Comparison of ENCODE assay signal across 23 cellular contexts in the genomic region with DNA sequence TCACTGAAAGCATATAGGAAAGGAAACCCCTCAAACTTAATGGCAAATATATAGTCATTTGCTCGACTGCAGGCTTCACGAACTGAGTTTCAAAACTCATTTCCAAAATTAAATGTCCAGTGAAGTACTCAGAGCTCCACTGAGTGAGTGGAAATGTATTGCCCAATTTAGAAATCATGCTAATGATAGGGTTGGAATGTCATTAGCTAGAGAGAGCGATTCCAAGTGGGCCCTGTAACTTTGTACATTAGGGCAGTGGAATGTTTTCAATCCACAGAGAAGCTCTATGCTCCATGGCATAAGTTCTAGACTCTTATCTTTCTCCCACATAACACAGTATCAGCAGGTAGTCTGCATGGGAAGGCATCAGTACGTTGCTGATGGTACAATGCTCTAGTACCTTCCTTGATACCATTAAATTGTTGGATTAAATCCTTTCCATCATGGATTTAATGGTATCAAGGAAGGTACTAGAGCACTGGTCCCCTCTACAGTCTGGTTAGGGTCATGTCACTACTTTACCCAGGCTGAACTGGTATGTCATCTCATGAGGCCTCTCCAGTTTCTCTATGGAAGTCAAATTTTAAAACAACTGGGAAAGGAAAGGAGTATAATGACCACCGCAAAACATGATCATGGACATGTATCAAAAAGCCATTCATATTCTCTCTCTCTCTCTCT.
"Had no signal": no experiment of that assay in that cellular context is flagged by ENCODE, and none has a peak within 500 bp of the region (broad histone marks: within the 10 kb centered on the region; RNA-seq: fewer than 3 reads in every experiment).

No MANE protein-coding gene starts in this region.

- H3K27me3 Mint-ChIP-seq: memory B cell; progenitor cell of endocrine pancreas; stimulated activated naive CD8-positive, alpha-beta T cell treated with anti-CD3 and anti-CD28 coated beads, Interleukin-15, amount 100 ng/mL, for 72 hours had no signal

- H3K4me3 ChIP-seq: esophagus squamous epithelium, lower lobe of right lung, neural progenitor cell, pancreas, right lobe of liver, spleen, testis, transverse colon had no signal

- ATAC-seq: left lobe of liver; lower lobe of right lung; natural killer cell; pancreas; right lobe of liver; stimulated activated naive B cell treated with anti-CD40 and anti-IgM and Interleukin-4, amounts not matched to agents 10 μg/mL and 1 μg/mL and 100 μg/mL, for 72 hours; stimulated activated naive CD8-positive, alpha-beta T cell treated with anti-CD3 and anti-CD28 coated beads, Interleukin-15, amount 100 ng/mL, for 72 hours had no signal

- H3K27ac ChIP-seq: esophagus squamous epithelium, lower lobe of right lung, neural progenitor cell, pancreas, right lobe of liver, spleen, testis, transverse colon had no signal

- H3K4me1 Mint-ChIP-seq: memory B cell; natural killer cell; neural progenitor cell; stimulated activated naive B cell treated with anti-CD40 and anti-IgM and Interleukin-4, amounts not matched to agents 10 μg/mL and 1 μg/mL and 100 μg/mL, for 72 hours; stimulated activated naive CD8-positive, alpha-beta T cell treated with anti-CD3 and anti-CD28 coated beads, Interleukin-15, amount 100 ng/mL, for 72 hours had no signal

- H3K27ac Mint-ChIP-seq: memory B cell; mesothelial cell of epicardium; natural killer cell; neural progenitor cell; progenitor cell of endocrine pancreas; stimulated activated naive B cell treated with anti-CD40 and anti-IgM and Interleukin-4, amounts not matched to agents 10 μg/mL and 1 μg/mL and 100 μg/mL, for 72 hours; stimulated activated naive CD8-positive, alpha-beta T cell treated with anti-CD3 and anti-CD28 coated beads, Interleukin-15, amount 100 ng/mL, for 72 hours had no signal

- H3K9me3 Mint-ChIP-seq: memory B cell, natural killer cell had no signal

- H3K36me3 Mint-ChIP-seq: memory B cell, mesothelial cell of epicardium had no signal

- H3K9ac ChIP-seq: neural progenitor cell had no signal

- H3K27me3 ChIP-seq: esophagus squamous epithelium, neural progenitor cell, pancreas, right lobe of liver, spleen, testis, transverse colon had no signal

- H3K9me3 ChIP-seq: esophagus squamous epithelium, lower lobe of right lung, pancreas, right lobe of liver, testis, transverse colon had no signal

- DNase-seq: effector memory CD4-positive, alpha-beta T cell; esophagus squamous epithelium; foreskin fibroblast; hypothalamus; kidney glomerular epithelial cell; lower lobe of right lung; natural killer cell; nucleus accumbens; pancreas; right lobe of liver; spleen; stimulated activated CD4-positive, alpha-beta T cell treated with anti-CD3 and anti-CD28 coated beads, Interleukin-15, amount 100 ng/mL, for 24 hours; stimulated activated CD4-positive, alpha-beta T cell treated with anti-CD3 and anti-CD28 coated beads, Interleukin-1b, Interleukin-23, amount 100 ng/mL, for 48 hours; stimulated activated CD4-positive, alpha-beta T cell treated with anti-CD3 and anti-CD28 coated beads, Interleukin-4, amount 100 ng/mL, for 4 hours; stimulated activated naive B cell treated with anti-CD40 and anti-IgM and Interleukin-4, amounts not matched to agents 10 μg/mL and 1 μg/mL and 100 μg/mL, for 72 hours; stimulated activated naive CD8-positive, alpha-beta T cell treated with anti-CD3 and anti-CD28 coated beads, Interleukin-15, amount 100 ng/mL, for 72 hours; testis; transverse colon had no signal

- H3K4me3 Mint-ChIP-seq: memory B cell; mesothelial cell of epicardium; natural killer cell; neural progenitor cell; stimulated activated naive B cell treated with anti-CD40 and anti-IgM and Interleukin-4, amounts not matched to agents 10 μg/mL and 1 μg/mL and 100 μg/mL, for 72 hours; stimulated activated naive CD8-positive, alpha-beta T cell treated with anti-CD3 and anti-CD28 coated beads, Interleukin-15, amount 100 ng/mL, for 72 hours had no signal

- H3K4me1 ChIP-seq: esophagus squamous epithelium, lower lobe of right lung, neural progenitor cell, pancreas, right lobe of liver, spleen, testis, transverse colon had no signal

- H3K36me3 ChIP-seq: esophagus squamous epithelium, lower lobe of right lung, neural progenitor cell, pancreas, right lobe of liver, transverse colon had no signal
